In the genomic region with DNA sequence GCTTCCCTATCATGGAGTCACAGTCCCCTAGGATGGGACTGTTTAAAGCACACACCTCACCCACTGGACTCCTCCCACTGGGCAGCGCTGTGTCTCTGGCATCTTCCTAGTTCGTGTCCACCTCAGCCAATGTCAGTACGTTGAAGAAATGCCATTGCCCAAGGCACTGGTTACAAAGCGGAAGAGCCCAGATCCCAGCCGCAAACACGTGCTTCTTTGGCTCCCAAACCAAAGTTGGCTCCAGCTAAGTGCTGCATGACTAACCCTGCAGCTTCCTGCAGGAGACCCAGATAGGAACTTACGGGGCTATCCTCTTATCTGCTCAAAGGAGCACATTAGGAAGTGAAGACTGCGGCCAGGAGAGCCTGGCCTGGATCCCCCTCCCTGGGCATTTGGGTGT, we compare ENCODE assay signal across 8 cellular contexts. TPM values are rescaled to one million over a fixed set of nuclear protein-coding genes. Genes with fewer than 3 reads are reported as not detected.
A peak's percentile ranks its signal among the peaks of the same experiment; 100 is the strongest.
DNase-seq lines count a peak whose midpoint lies in the region; ATAC-seq, FAIRE-seq and TF ChIP-seq lines count a peak whose summit lies in the region.

No MANE protein-coding gene starts in this region.

- no peak overlapping the region; the same call in 1 of the 2 replicates for H3K4me2 ChIP-seq in K562 (ENCODE audit: insufficient read depth, low read length)

- H3K9me1 ChIP-seq in K562 (ENCODE audit: control insufficient read depth, insufficient read depth, low read length) = no peaks in the 10 kb centered on the region

- no peak overlapping the region for H3K9ac ChIP-seq in K562 (ENCODE audit: insufficient read depth in 1 of 2, low read depth in 2 of 2, low read length in 2 of 2)

- TF ChIP-seq POLR2A in K562 (conservative IDR thresholded peaks at IDR 0.05) (no peak), right lobe of liver (IDR thresholded peaks at IDR 0.05) (no peak)

- in situ Hi-C loops in KBM-7 (cut with MboI; ENCODE audit: low pct_unique_long_range_greater_than_20kb, low sequenced_read_pairs) (no loop called here), K562 (cut with MboI) (no loop called here)

- intact Hi-C loops in K562 (cut with micrococcal nuclease) = no loop called here
- intact Hi-C loops in right lobe of liver (cut with DNase I) = no loop called here

- peak; percentile 52; the same call in 1 of the 2 replicates for TF ChIP-seq EP300 in K562 (IDR thresholded peaks at IDR 0.05; ENCODE audit: low read length)

- H3K4me3 ChIP-seq in K562 (no peak overlapping the region), right lobe of liver (no peak overlapping the region)

- CTCF ChIA-PET in K562 (lab: Yijun Ruan, JAX; ENCODE audit: low intra/inter-chr PET ratio) = interaction anchor here (0.7 kb wide), 1 partner anchor 44 kb away, joined by 3 read pairs; no protein-coding TSS in a partner anchor

- H3K27me3 ChIP-seq in K562 (ENCODE audit: control insufficient read depth in 2 of 2, insufficient read depth in 2 of 2, low read length in 2 of 2) (no peaks in the 10 kb centered on the region), right lobe of liver (no peaks in the 10 kb centered on the region)

- 2% methylated on average over 8 of the region's 8 CpGs for WGBS in K562 (ENCODE audit: insufficient coverage, low coverage, missing lambda C conversion rate)
- WGBS in right lobe of liver (ENCODE audit: insufficient coverage, low coverage, low lambda C conversion rate, missing lambda C conversion rate) = 14% methylated on average over 8 of the region's 8 CpGs

- FAIRE-seq in K562 (lab: Jason Lieb, UNC) = peak; percentile 69

- no peaks in the 10 kb centered on the region for H3K79me2 ChIP-seq in K562 (ENCODE audit: control insufficient read depth, insufficient read depth, low read length)

- H3K36me3 ChIP-seq in K562 (ENCODE audit: control insufficient read depth, insufficient read depth, low read length) (no peaks in the 10 kb centered on the region), right lobe of liver (no peaks in the 10 kb centered on the region)

- ATAC-seq in K562 (peak; percentile 75), right lobe of liver (peak; percentile 77 to 93 (median 83)), GM21737 (IDR thresholded peaks at IDR 0.05; ENCODE audit: unreplicated experiment) (no peak), GM18511 (IDR thresholded peaks at IDR 0.05; ENCODE audit: unreplicated experiment) (no peak), HG03432 (IDR thresholded peaks at IDR 0.05; ENCODE audit: unreplicated experiment) (no peak)

- H4K20me1 ChIP-seq in K562 (replicated peaks; ENCODE audit: control insufficient read depth, insufficient read depth, low read length) = no peaks in the 10 kb centered on the region

- peak overlapping the region; percentile 78 for H2AFZ ChIP-seq in K562 (ENCODE audit: low read depth, low read length)

- no peak overlapping the region for H3K27ac ChIP-seq in K562 (ENCODE audit: extremely low read depth, low read depth, low read length)
- peak overlapping the region in 2 of 3 donors; percentile 13 to 42 for H3K27ac ChIP-seq in right lobe of liver

- H3K4me1 ChIP-seq in K562 (replicated peaks in 1 of 2; ENCODE audit: control insufficient read depth in 2 of 2, insufficient read depth in 2 of 2, low read length in 2 of 2) (peaks cover 18 to 22% of the 10 kb centered on the region in 2 experiments), right lobe of liver (peaks cover 0 to 13% (median 6%) of the 10 kb centered on the region in 4 donors)

- POLR2A ChIA-PET in K562 (lab: Yijun Ruan, JAX) = no interaction called here

- no peak for TF ChIP-seq RAD21 in K562 (CRISPR knock-in tag; conservative IDR thresholded peaks at IDR 0.05 in 1 of 2, IDR thresholded peaks at IDR 0.05 in 1 of 2)

- TF ChIP-seq CTCF in K562 (IDR thresholded peaks at IDR 0.05 in 2 of 3, conservative IDR thresholded peaks at IDR 0.05 in 1 of 3; ENCODE audit: insufficient read depth in 2 of 3, low read depth in 1 of 3, low read length in 3 of 3) (no peak), right lobe of liver (IDR thresholded peaks at IDR 0.05) (no peak)

- H3K9me3 ChIP-seq in K562 (replicated peaks; ENCODE audit: control insufficient read depth, insufficient read depth, low read depth, low read length) (no peaks in the 10 kb centered on the region), right lobe of liver (no peaks in the 10 kb centered on the region)

- DNase-seq in A172 (ENCODE audit: low spot score) (peak; percentile 92), KBM-7 (peak; percentile 89), K562 (ENCODE audit: extremely low read depth in 1 of 4, low spot score in 3 of 4) (peak; percentile 39 to 62 (median 56)), right lobe of liver (peak in 2 of 3 donors; percentile 66 to 70), NCI-H2029 (lab: John Stamatoyannopoulos, UW) (no peak)

- BruUV-seq in K562 (replicated peaks; lab: Mats Ljungman, UMichigan) = no TSS peak

TF ChIP-seq in K562, 482 proteins besides CTCF, POLR2A, EP300 and RAD21 (continues in another document):
- TF ChIP-seq ZNF175 (CRISPR knock-in tag; IDR thresholded peaks at IDR 0.05; ENCODE audit: low read depth) (peak; percentile 68; the same call in 1 of the 2 replicates), USF1 (CRISPR knock-in tag; IDR thresholded peaks at IDR 0.05) (0 out of 2 replicates have a peak, but pooled peaks have one; percentile 28), BDP1 (IDR thresholded peaks at IDR 0.05; ENCODE audit: insufficient read depth, insufficient read length) (no peak), PYGO2 (tag; IDR thresholded peaks at IDR 0.05) (no peak), ZBTB7A (IDR thresholded peaks at IDR 0.05; ENCODE audit: borderline replicate concordance, control insufficient read depth, low read depth, low read length) (no peak), EP400 (IDR thresholded peaks at IDR 0.05) (peak; percentile 41; the same call in 1 of the 2 replicates), SREBF1 (IDR thresholded peaks at IDR 0.05; ENCODE audit: borderline replicate concordance, low read depth, low read length) (no peak), ATF3 (IDR thresholded peaks at IDR 0.05) (0 out of 2 replicates have a peak, but pooled peaks have one; percentile 22), ATF3 (CRISPR knock-in tag; conservative IDR thresholded peaks at IDR 0.05) (no peak)

RNA-seq across cellular contexts. Expression of gene SYNE3, which starts 9.3 kb away (rescaled TPM):
- 0.14 and 0.91 TPM in 2 replicates for total RNA-seq in A172 (2014; rRNA removed; shearing (Covaris generic))
- total RNA-seq in K562 (2011; cell fraction: chromatin; rRNA removed; ENCODE audit: low replicate concordance) = 2.1 and 2.6 TPM in 2 replicates
- total RNA-seq in K562 (2011; cell fraction: nucleolus; rRNA removed) = 1.2 and 1.3 TPM in 2 replicates
- total RNA-seq in K562 (2011; cell fraction: nucleoplasm; rRNA removed) = 1.8 and 2.3 TPM in 2 replicates
- total RNA-seq in K562 (2014; rRNA removed) = 0.94 and 2.7 TPM in 2 replicates
- total RNA-seq in K562 (2014; rRNA removed; fragmentation: Illumina TruSeq; extraction: Trizol) = 0.55 and 0.67 TPM in 2 replicates
- 0.47 and 0.79 TPM in 2 replicates for total RNA-seq in K562 (2015; rRNA removed; fragmentation: Illumina TruSeq; extraction: Trizol)
- 2.2 and 3.1 TPM in 2 replicates for total RNA-seq in K562 (2021)
- 0.15 and 0.95 TPM in 2 replicates for polyA plus RNA-seq in K562 (2011; rRNA removed)
- polyA plus RNA-seq in K562 (2011; cell fraction: cytosol; rRNA removed) = 0.10 and 0.47 TPM in 2 replicates
- polyA plus RNA-seq in K562 (2011; cell fraction: nucleus; rRNA removed) = 0.40 and 1.4 TPM in 2 replicates
- 1.1 and 2.8 TPM in 2 replicates for polyA plus RNA-seq in K562 (2012)
- 0.61 and 0.71 TPM in 2 replicates for polyA plus RNA-seq in K562 (2014; fragmentation: Illumina TruSeq; extraction: Trizol)
- under 1 TPM; 0.04 to 0.08 TPM for polyA plus RNA-seq in K562 (2014; fragmentation: Nextera tagmentation; extraction: Ambion mirVana)
- polyA plus RNA-seq in K562 (2014; rRNA removed) = 1.7 and 1.8 TPM in 2 replicates
- 0.14 and 1.0 TPM in 2 replicates for polyA minus RNA-seq in K562 (2011; rRNA and poly(A)+ RNA removed)
- 0.82 TPM in 1 of 2 replicates, not detected in the other for polyA minus RNA-seq in K562 (2011; cell fraction: cytosol; rRNA and poly(A)+ RNA removed)
- polyA minus RNA-seq in K562 (2011; cell fraction: nucleus; rRNA and poly(A)+ RNA removed) = 0.13 and 2.0 TPM in 2 replicates
- 10 to 100 TPM in 1 of 6 experiments, 1 to 10 TPM in 5; 3.7 to 11.6 (median 5.0) TPM for total RNA-seq in right lobe of liver

RNA-seq across cellular contexts. Expression of gene GLRX5, which starts 27.7 kb away (rescaled TPM):
- 53.1 and 56.1 TPM in 2 replicates for total RNA-seq in A172 (2014; rRNA removed; shearing (Covaris generic))
- total RNA-seq in K562 (2011; cell fraction: chromatin; rRNA removed; ENCODE audit: low replicate concordance) = 11.5 and 14.3 TPM in 2 replicates
- total RNA-seq in K562 (2011; cell fraction: nucleolus; rRNA removed) = 8.3 and 11.6 TPM in 2 replicates
- total RNA-seq in K562 (2011; cell fraction: nucleoplasm; rRNA removed) = 19.2 and 24.9 TPM in 2 replicates
- total RNA-seq in K562 (2014; rRNA removed) (78.4 and 97.8 TPM in 2 replicates), K562 (2014; rRNA removed; fragmentation: Illumina TruSeq; extraction: Trizol) (85.5 and 97.4 TPM in 2 replicates), K562 (2015; rRNA removed; fragmentation: Illumina TruSeq; extraction: Trizol) (56.4 and 57.9 TPM in 2 replicates), K562 (2021) (66.8 and 68.0 TPM in 2 replicates), right lobe of liver (10 to 100 TPM; 31.4 to 48.5 (median 40.2) TPM)
- polyA plus RNA-seq in K562 (2011; rRNA removed) (63.8 and 85.2 TPM in 2 replicates), K562 (2014; fragmentation: Illumina TruSeq; extraction: Trizol) (92.8 and 96.8 TPM in 2 replicates), K562 (2014; fragmentation: Nextera tagmentation; extraction: Ambion mirVana) (10 to 100 TPM; 16.7 to 20.0 TPM), K562 (2014; rRNA removed) (66.4 and 73.9 TPM in 2 replicates)
- 31.1 and 72.2 TPM in 2 replicates for polyA plus RNA-seq in K562 (2011; cell fraction: cytosol; rRNA removed)
- polyA plus RNA-seq in K562 (2011; cell fraction: nucleus; rRNA removed) = 9.8 and 21.8 TPM in 2 replicates
- polyA plus RNA-seq in K562 (2012) = 53.4 and 78.6 TPM in 2 replicates
- 32.8 and 34.4 TPM in 2 replicates for polyA minus RNA-seq in K562 (2011; rRNA and poly(A)+ RNA removed)
- 17.5 and 24.9 TPM in 2 replicates for polyA minus RNA-seq in K562 (2011; cell fraction: cytosol; rRNA and poly(A)+ RNA removed)
- 5.8 and 14.6 TPM in 2 replicates for polyA minus RNA-seq in K562 (2011; cell fraction: nucleus; rRNA and poly(A)+ RNA removed)

Comparison
In these comparisons a context has a peak if more than half of its experiments do, and no peak if none do; other contexts are left out.
1. ATAC-seq: peak in K562 (single experiment) and right lobe of liver (4 of 4); none in GM21737 (single experiment), GM18511 (single experiment) and HG03432 (single experiment).